ENCODE assay signal across 10 cellular contexts in the genomic region with DNA sequence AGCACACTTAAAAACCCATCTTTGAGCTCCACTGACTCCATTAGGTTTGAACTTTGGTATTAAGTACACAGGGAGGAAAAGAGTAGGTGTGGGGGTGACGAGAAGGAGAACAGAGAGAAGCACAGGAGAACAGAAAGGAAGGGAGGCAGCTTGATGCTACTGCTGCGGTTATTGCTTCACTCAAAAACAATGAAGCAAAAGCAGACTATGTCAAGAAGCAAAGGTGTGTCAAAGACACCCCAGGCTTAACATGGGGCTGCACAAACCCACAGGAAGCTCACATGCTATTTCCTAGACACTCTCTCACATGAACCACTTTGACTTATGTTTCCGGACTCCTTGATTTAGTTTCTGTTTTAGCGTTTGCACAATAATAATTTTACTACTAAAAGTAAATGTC.
DNase-seq lines count a peak whose midpoint lies in the region; ATAC-seq, FAIRE-seq and TF ChIP-seq lines count a peak whose summit lies in the region.
"Had no signal": no experiment of that assay in that cellular context is flagged by ENCODE, and none has a peak within 500 bp of the region (broad histone marks: within the 10 kb centered on the region; RNA-seq: fewer than 3 reads in every experiment).

No MANE protein-coding gene starts in this region.

- no peak for TF ChIP-seq CTCF in spleen (IDR thresholded peaks at IDR 0.05 in 8 of 11, conservative IDR thresholded peaks at IDR 0.05 in 3 of 11)

- peaks cover 0 to 31% (median 10%) of the 10 kb centered on the region in 6 donors for H3K4me1 ChIP-seq in spleen

- intact Hi-C loops in spleen (cut with DNase I; ENCODE audit: low total_unique reads): no loop called here

- no peaks in the 10 kb centered on the region for H3K9me3 ChIP-seq in spleen

- peak; percentile 48 for DNase-seq in activated CD4-positive, alpha-beta T cell treated with anti-CD3 and anti-CD28 coated beads, Interleukin-2, amount 50 U/mL, for 1 hour
- DNase-seq in spleen (no peak), HuH-7.5 (ENCODE audit: low spot score) (no peak), frontal cortex (ENCODE audit: low spot score in 2 of 2) (no peak), DMS53 (lab: John Stamatoyannopoulos, UW) (no peak), HuH-7 (ENCODE audit: low spot score) (no peak)

- no peak for TF ChIP-seq POLR2A in spleen (IDR thresholded peaks at IDR 0.05)

- H3K36me3 ChIP-seq in spleen: no peaks in the 10 kb centered on the region

- no peaks in the 10 kb centered on the region for H3K27me3 ChIP-seq in spleen (replicated peaks in 1 of 7)

- ATAC-seq in GM19043 (IDR thresholded peaks at IDR 0.05; ENCODE audit: low read depth, unreplicated experiment): peak; percentile 93
- ATAC-seq in HG03159 (IDR thresholded peaks at IDR 0.05; ENCODE audit: unreplicated experiment): peak; percentile 92

- H3K27ac ChIP-seq in spleen: peak overlapping the region; percentile 11 to 78 (median 62)
- H3K27ac ChIP-seq: HL-60 had no signal

- no peak for FAIRE-seq in frontal cortex (lab: Jason Lieb, UNC)
- FAIRE-seq: endothelial cell of umbilical vein had no signal

- 10 to 26% (median 14%) methylated on average over 4 of the region's 4 CpGs for WGBS in spleen, 5 donors

- H3K4me3 ChIP-seq in spleen: peak overlapping the region in 2 of 8 donors; percentile 13 to 41
